1 cellular context compared by ENCODE assay signal in the genomic region with DNA sequence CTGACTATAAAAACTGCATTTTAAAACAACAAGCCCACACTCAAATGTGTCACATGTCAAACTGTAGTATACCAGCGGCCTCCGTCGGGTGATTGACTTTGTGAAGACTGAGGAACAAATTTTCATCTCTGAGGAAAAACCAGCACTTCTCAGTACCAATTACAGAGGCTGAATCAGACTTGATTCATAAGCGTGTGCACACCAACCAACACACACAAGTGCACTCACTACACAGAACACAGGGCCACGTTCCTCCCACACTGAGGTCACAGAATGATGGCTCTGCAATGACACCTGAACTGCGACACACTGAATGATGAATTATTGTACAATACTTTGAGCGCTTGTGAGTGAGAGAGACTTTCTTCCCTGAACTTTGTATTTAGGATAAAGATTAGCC.
TF ChIP-seq lines count a peak whose summit lies in the region.

No MANE protein-coding gene starts in this region.

TF ChIP-seq in SK-N-SH, 30 proteins besides CTCF, POLR2A, EP300 and RAD21 (continued from another document):
- TF ChIP-seq, protein P1, sequence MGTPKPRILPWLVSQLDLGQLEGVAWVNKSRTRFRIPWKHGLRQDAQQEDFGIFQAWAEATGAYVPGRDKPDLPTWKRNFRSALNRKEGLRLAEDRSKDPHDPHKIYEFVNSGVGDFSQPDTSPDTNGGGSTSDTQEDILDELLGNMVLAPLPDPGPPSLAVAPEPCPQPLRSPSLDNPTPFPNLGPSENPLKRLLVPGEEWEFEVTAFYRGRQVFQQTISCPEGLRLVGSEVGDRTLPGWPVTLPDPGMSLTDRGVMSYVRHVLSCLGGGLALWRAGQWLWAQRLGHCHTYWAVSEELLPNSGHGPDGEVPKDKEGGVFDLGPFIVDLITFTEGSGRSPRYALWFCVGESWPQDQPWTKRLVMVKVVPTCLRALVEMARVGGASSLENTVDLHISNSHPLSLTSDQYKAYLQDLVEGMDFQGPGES (IDR thresholded peaks at IDR 0.05; ENCODE audit: low read depth, low read length) = no peak
- no peak for TF ChIP-seq GATA2 (CRISPR knock-in tag; IDR thresholded peaks at IDR 0.05)
- no peak for TF ChIP-seq NFIC (IDR thresholded peaks at IDR 0.05; ENCODE audit: borderline replicate concordance)
- no peak for TF ChIP-seq GABPA (IDR thresholded peaks at IDR 0.05; ENCODE audit: low read depth)
- TF ChIP-seq MXI1 (IDR thresholded peaks at IDR 0.05; ENCODE audit: low read depth, low read length) = no peak
- TF ChIP-seq SIN3A (IDR thresholded peaks at IDR 0.05; ENCODE audit: borderline replicate concordance, low read depth, low read length) = no peak
- TF ChIP-seq POLR2AphosphoS5 (IDR thresholded peaks at IDR 0.05; ENCODE audit: low read depth, low read length) = no peak
- TF ChIP-seq, protein P2, sequence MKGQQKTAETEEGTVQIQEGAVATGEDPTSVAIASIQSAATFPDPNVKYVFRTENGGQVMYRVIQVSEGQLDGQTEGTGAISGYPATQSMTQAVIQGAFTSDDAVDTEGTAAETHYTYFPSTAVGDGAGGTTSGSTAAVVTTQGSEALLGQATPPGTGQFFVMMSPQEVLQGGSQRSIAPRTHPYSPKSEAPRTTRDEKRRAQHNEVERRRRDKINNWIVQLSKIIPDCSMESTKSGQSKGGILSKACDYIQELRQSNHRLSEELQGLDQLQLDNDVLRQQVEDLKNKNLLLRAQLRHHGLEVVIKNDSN (IDR thresholded peaks at IDR 0.05; ENCODE audit: borderline replicate concordance, low read depth) = no peak
- TF ChIP-seq, protein P3, sequence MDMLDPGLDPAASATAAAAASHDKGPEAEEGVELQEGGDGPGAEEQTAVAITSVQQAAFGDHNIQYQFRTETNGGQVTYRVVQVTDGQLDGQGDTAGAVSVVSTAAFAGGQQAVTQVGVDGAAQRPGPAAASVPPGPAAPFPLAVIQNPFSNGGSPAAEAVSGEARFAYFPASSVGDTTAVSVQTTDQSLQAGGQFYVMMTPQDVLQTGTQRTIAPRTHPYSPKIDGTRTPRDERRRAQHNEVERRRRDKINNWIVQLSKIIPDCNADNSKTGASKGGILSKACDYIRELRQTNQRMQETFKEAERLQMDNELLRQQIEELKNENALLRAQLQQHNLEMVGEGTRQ (IDR thresholded peaks at IDR 0.05; ENCODE audit: borderline replicate concordance, low read depth, low read length) = no peak
- TF ChIP-seq RFX5 (IDR thresholded peaks at IDR 0.05; ENCODE audit: low read length) = no peak
- TF ChIP-seq RXRA (IDR thresholded peaks at IDR 0.05; ENCODE audit: borderline replicate concordance, low read depth) = no peak
- TF ChIP-seq, protein P4, sequence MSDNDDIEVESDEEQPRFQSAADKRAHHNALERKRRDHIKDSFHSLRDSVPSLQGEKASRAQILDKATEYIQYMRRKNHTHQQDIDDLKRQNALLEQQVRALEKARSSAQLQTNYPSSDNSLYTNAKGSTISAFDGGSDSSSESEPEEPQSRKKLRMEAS (IDR thresholded peaks at IDR 0.05; ENCODE audit: low read depth) = no peak
- TF ChIP-seq SMC3 (IDR thresholded peaks at IDR 0.05; ENCODE audit: low read depth, low read length) = no peak
- no peak for TF ChIP-seq CHD2 (IDR thresholded peaks at IDR 0.05; ENCODE audit: low read length, partially characterized antibody)
- TF ChIP-seq NRF1 (IDR thresholded peaks at IDR 0.05; ENCODE audit: low read depth, low read length) = no peak
- no peak for TF ChIP-seq EZH2phosphoT487 (IDR thresholded peaks at IDR 0.05; ENCODE audit: borderline replicate concordance, low read depth)
